Comparison of ENCODE assay signal across 11 cellular contexts in genomic region chr9:121358747-121359146, GRCh38. TPM values are rescaled to one million over a fixed set of nuclear protein-coding genes. Genes with fewer than 3 reads are reported as not detected.
A peak's percentile ranks its signal among the peaks of the same experiment; 100 is the strongest.
DNase-seq lines count a peak whose midpoint lies in the region; ATAC-seq and TF ChIP-seq lines count a peak whose summit lies in the region.
"Had no signal": no experiment of that assay in that cellular context is flagged by ENCODE, and none has a peak within 500 bp of the region (broad histone marks: within the 10 kb centered on the region; RNA-seq: fewer than 3 reads in every experiment).

No MANE protein-coding gene starts in this region.

- no peak for TF ChIP-seq POLR2A in testis (IDR thresholded peaks at IDR 0.05)

- TF ChIP-seq CTCF in Loucy (conservative IDR thresholded peaks at IDR 0.05; ENCODE audit: low read length) = no peak
- TF ChIP-seq CTCF in testis (IDR thresholded peaks at IDR 0.05) = no peak

- intact Hi-C loops in testis (cut with DNase I; ENCODE audit: low total_unique reads) = no loop called here

- H3K36me3 ChIP-seq in Loucy (ENCODE audit: insufficient read depth, low read length) = no peaks in the 10 kb centered on the region
- H3K36me3 ChIP-seq in esophagus (ENCODE audit: control insufficient read depth in 2 of 2, insufficient read depth in 2 of 2, low read length in 1 of 2) = peaks cover 0 to 3% of the 10 kb centered on the region in 2 donors
- peaks cover 3 to 19% (median 14%) of the 10 kb centered on the region in 3 donors for H3K36me3 ChIP-seq in skeletal muscle tissue (ENCODE audit: control insufficient read depth in 3 of 3, insufficient read depth in 3 of 3, low read length in 3 of 3)
- no peaks in the 10 kb centered on the region for H3K36me3 ChIP-seq in testis (ENCODE audit: low read depth, missing control alignments)

- no peaks in the 10 kb centered on the region for H4K20me1 ChIP-seq in Loucy (ENCODE audit: insufficient read depth, low read length, poor library complexity, severe bottlenecking)

- H3K9ac ChIP-seq in Loucy (ENCODE audit: low read depth, low read length, poor library complexity, severe bottlenecking) (no peak overlapping the region), skeletal muscle tissue (ENCODE audit: low read depth in 1 of 3, low read length in 3 of 3) (peak overlapping the region; percentile 34 to 64 (median 54))

- H3K4me1 ChIP-seq in Loucy (ENCODE audit: insufficient read depth, low read length, poor library complexity, severe bottlenecking) (peaks cover 39% of the 10 kb centered on the region), esophagus (ENCODE audit: control insufficient read depth in 2 of 2, insufficient read depth in 2 of 2, low read length in 1 of 2) (no peaks in the 10 kb centered on the region), skeletal muscle tissue (ENCODE audit: control insufficient read depth in 3 of 3, insufficient read depth in 3 of 3, low read length in 3 of 3) (peaks cover 45 to 54% (median 54%) of the 10 kb centered on the region in 3 donors), testis (peaks cover 38% of the 10 kb centered on the region)

- 59 to 63% methylated on average over 3 of the region's 3 CpGs for WGBS in esophagus, 2 donors
- WGBS in testis, 2 donors = 56 to 57% methylated on average over 3 of the region's 3 CpGs

- H3K27ac ChIP-seq in esophagus (ENCODE audit: low read depth in 2 of 2, low read length in 1 of 2) = peak overlapping the region; percentile 22 to 59
- H3K27ac ChIP-seq in skeletal muscle tissue (ENCODE audit: low read depth, low read length) = peak overlapping the region; percentile 98
- peak overlapping the region in 1 of 2 donors; percentile 47 for H3K27ac ChIP-seq in testis

- peak overlapping the region; percentile 16; the same call in 1 of the 2 replicates for H2AFZ ChIP-seq in Loucy (ENCODE audit: low read length)
- H2AFZ ChIP-seq: GM23338 had no signal

- H3K4me3 ChIP-seq in Loucy (ENCODE audit: low read length, poor library complexity, severe bottlenecking) (no peak overlapping the region), esophagus (ENCODE audit: low read depth in 1 of 2, low read length in 2 of 2) (no peak overlapping the region), skeletal muscle tissue (ENCODE audit: low read length in 3 of 3) (peak overlapping the region in 2 of 3 donors; percentile 8 to 38), testis (no peak overlapping the region)
- H3K4me3 ChIP-seq: GM23338 had no signal

- H3K9me3 ChIP-seq in Loucy (ENCODE audit: insufficient read depth, low read depth, low read length) (no peaks in the 10 kb centered on the region), esophagus (ENCODE audit: control insufficient read depth in 2 of 2, insufficient read depth in 1 of 2, low read depth in 1 of 2, low read length in 1 of 2) (no peaks in the 10 kb centered on the region), skeletal muscle tissue (ENCODE audit: control insufficient read depth in 3 of 3, low read length in 3 of 3) (no peaks in the 10 kb centered on the region), testis (no peaks in the 10 kb centered on the region)

- peak overlapping the region; percentile 8 for H3K4me2 ChIP-seq in Loucy (ENCODE audit: low read depth, low read length, poor library complexity, severe bottlenecking)
- H3K4me2 ChIP-seq: GM23338 had no signal

- no peaks in the 10 kb centered on the region for H3K9me2 ChIP-seq in Loucy (replicated peaks; ENCODE audit: low read depth, low read length)

- no peaks in the 10 kb centered on the region for H3K79me2 ChIP-seq in Loucy (ENCODE audit: insufficient read depth, low read length)

- ATAC-seq in GM18870 (IDR thresholded peaks at IDR 0.05; ENCODE audit: unreplicated experiment) (peak; percentile 52), GM19351 (IDR thresholded peaks at IDR 0.05; ENCODE audit: unreplicated experiment) (no peak), HG03460 (IDR thresholded peaks at IDR 0.05; ENCODE audit: unreplicated experiment) (no peak)
- ATAC-seq: GM23338 had no signal

- H3K27me3 ChIP-seq in Loucy (ENCODE audit: insufficient read depth, low read length, poor library complexity, severe bottlenecking) (no peaks in the 10 kb centered on the region), esophagus (ENCODE audit: control insufficient read depth in 1 of 2, insufficient read depth in 2 of 2, low read length in 2 of 2) (no peaks in the 10 kb centered on the region), skeletal muscle tissue (ENCODE audit: control insufficient read depth in 3 of 3, insufficient read depth in 3 of 3, low read length in 3 of 3) (no peaks in the 10 kb centered on the region), testis (no peaks in the 10 kb centered on the region)

- H3F3A ChIP-seq in Loucy (ENCODE audit: low read depth) = no peaks in the 10 kb centered on the region; the same call in 1 of the 2 replicates

- DNase-seq in testis = no peak
- DNase-seq in DMS153 treated with DMSO at 0.1 percent for 48 hours (lab: John Stamatoyannopoulos, UW; ENCODE audit: unreplicated experiment) = no peak
- DNase-seq: endodermal cell, midbrain had no signal

RNA-seq across cellular contexts. Expression of gene STOM, which starts 11.3 kb away (rescaled TPM):
- polyA plus RNA-seq in esophagus = 10 to 100 TPM; 46.3 to 64.7 TPM
- 76.7 TPM for total RNA-seq in skeletal muscle tissue
- 10 to 100 TPM; 49.7 to 53.6 TPM for total RNA-seq in testis
- 82.3 TPM for polyA plus RNA-seq in testis (ENCODE audit: insufficient read depth, low read depth, low replicate concordance)

Comparison
In these comparisons a context has a peak if more than half of its experiments do, and no peak if none do; other contexts are left out.
1. H3K4me3 ChIP-seq: peak in skeletal muscle tissue (2 of 3); none in Loucy (single experiment), esophagus (0 of 2) and testis (0 of 2).